In genomic region chr4:37687666-37688065, GRCh38 we compare ENCODE assay signal across 1 cellular context.
TF ChIP-seq lines count a peak whose summit lies in the region.

No MANE protein-coding gene starts in this region.

TF ChIP-seq in HepG2, 621 proteins besides CTCF, POLR2A, EP300 and RAD21 (continued from another document):
- TF ChIP-seq ZNF784 (CRISPR knock-in tag; IDR thresholded peaks at IDR 0.05; ENCODE audit: borderline replicate concordance) (no peak), CERS6 (CRISPR knock-in tag; IDR thresholded peaks at IDR 0.05) (no peak), ZHX1 (CRISPR knock-in tag; IDR thresholded peaks at IDR 0.05; ENCODE audit: low read depth) (no peak)
